In the genomic region with DNA sequence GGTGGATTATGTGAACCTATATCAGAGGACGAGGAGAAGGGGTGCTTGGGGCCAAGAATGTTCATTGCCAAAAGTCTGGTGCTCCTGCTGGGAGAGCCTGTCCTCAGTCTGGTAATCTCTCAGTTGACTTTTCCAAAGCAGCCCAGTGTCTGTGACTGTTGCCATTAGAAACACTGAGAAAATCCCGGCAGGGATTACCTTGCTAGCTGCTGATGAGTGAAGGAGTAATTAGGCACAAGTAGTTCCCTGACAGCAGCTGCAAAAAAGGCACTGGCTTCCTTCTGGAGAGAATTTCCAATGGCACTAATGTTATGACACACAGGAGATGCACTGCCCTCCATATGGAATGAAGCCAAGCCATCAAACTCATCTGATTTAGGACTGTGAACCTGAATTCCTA, we compare ENCODE assay signal across 12 cellular contexts.
DNase-seq lines count a peak whose midpoint lies in the region; ATAC-seq and TF ChIP-seq lines count a peak whose summit lies in the region.
"Had no signal": no experiment of that assay in that cellular context is flagged by ENCODE, and none has a peak within 500 bp of the region (broad histone marks: within the 10 kb centered on the region; RNA-seq: fewer than 3 reads in every experiment).

No MANE protein-coding gene starts in this region.

- H3K4me2 ChIP-seq in neuronal stem cell (ENCODE audit: insufficient read depth, low read length, poor library complexity, severe bottlenecking), result no peak overlapping the region
- H3K4me2 ChIP-seq: BLaER1 treated with 17β-estradiol and CSF1 and Interleukin-3, amounts not matched to agents 10 nM and 100 nM had no signal

- H2BK120ac ChIP-seq in neuronal stem cell (ENCODE audit: low read depth, low read length), result no peak overlapping the region

- no peak overlapping the region for H4K8ac ChIP-seq in neuronal stem cell (ENCODE audit: low read depth, low read length)

- H3K79me1 ChIP-seq in neuronal stem cell (ENCODE audit: low read depth, low read length), result no peaks in the 10 kb centered on the region

- no peak overlapping the region for H3K27ac Mint-ChIP-seq in T-helper 17 cell
- H3K27ac Mint-ChIP-seq: IgD-negative memory B cell, T-cell had no signal

- H3K23ac ChIP-seq in neuronal stem cell (ENCODE audit: low read depth, low read length, poor library complexity), result no peak overlapping the region

- H3K14ac ChIP-seq in neuronal stem cell (ENCODE audit: low read length), result no peak overlapping the region

- H2BK15ac ChIP-seq in neuronal stem cell (ENCODE audit: low read length), result no peak overlapping the region

- H4K91ac ChIP-seq in neuronal stem cell (ENCODE audit: low read depth, low read length, poor library complexity), result no peak overlapping the region

- no peak overlapping the region for H3K4me3 Mint-ChIP-seq in T-helper 17 cell
- H3K4me3 Mint-ChIP-seq: IgD-negative memory B cell, T-cell had no signal

- no peaks in the 10 kb centered on the region for H3K4me1 Mint-ChIP-seq in T-helper 17 cell
- H3K4me1 Mint-ChIP-seq: IgD-negative memory B cell, T-cell had no signal

- H3K4ac ChIP-seq in neuronal stem cell (ENCODE audit: low read length), result no peak overlapping the region

- no peak for TF ChIP-seq CTCF in WERI-Rb-1 (IDR thresholded peaks at IDR 0.05; ENCODE audit: low read depth, low read length)

- H3K18ac ChIP-seq in neuronal stem cell (ENCODE audit: low read length), result no peak overlapping the region

- H3K4me1 ChIP-seq in neuronal stem cell (ENCODE audit: control insufficient read depth in 2 of 2, insufficient read depth in 1 of 2, low read depth in 1 of 2, low read length in 2 of 2), result peaks cover 0 to 8% of the 10 kb centered on the region in 2 donors
- H3K4me1 ChIP-seq: BLaER1 treated with 17β-estradiol and CSF1 and Interleukin-3, amounts not matched to agents 10 nM and 100 nM had no signal

- no peak for ATAC-seq in HG03342 (IDR thresholded peaks at IDR 0.05; ENCODE audit: unreplicated experiment)
- no peak for ATAC-seq in T-helper 17 cell
- ATAC-seq: PC-3, T-cell had no signal

- peak; percentile 67 for DNase-seq in D341Med (ENCODE audit: low spot score)
- peak; percentile 7 for DNase-seq in HS-27A (ENCODE audit: low read depth)
- peak; percentile 81 for DNase-seq in WERI-Rb-1
- peak; percentile 37 for DNase-seq in neuronal stem cell (ENCODE audit: low spot score)
- no peak for DNase-seq in T-helper 17 cell
- DNase-seq in HuH-7.5 (ENCODE audit: low spot score), result no peak
- DNase-seq: NCI-H1436 treated with DMSO at 0.1 percent for 48 hours, PC-3, T-cell had no signal

- H3K36me3 ChIP-seq in WERI-Rb-1 (no peaks in the 10 kb centered on the region), neuronal stem cell (replicated peaks in 1 of 2; ENCODE audit: control insufficient read depth in 2 of 2, insufficient read depth in 2 of 2, low read length in 2 of 2) (no peaks in the 10 kb centered on the region)
- H3K36me3 ChIP-seq: BLaER1 treated with 17β-estradiol and CSF1 and Interleukin-3, amounts not matched to agents 10 nM and 100 nM had no signal

- H3K36me3 Mint-ChIP-seq in T-helper 17 cell (ENCODE audit: low read depth), result no peaks in the 10 kb centered on the region
- H3K36me3 Mint-ChIP-seq: IgD-negative memory B cell, T-cell had no signal

- H3K4me3 ChIP-seq in WERI-Rb-1 (ENCODE audit: low read depth, low read length) (no peak overlapping the region), neuronal stem cell (ENCODE audit: low read length in 2 of 2) (no peak overlapping the region)
- H3K4me3 ChIP-seq: BLaER1 treated with 17β-estradiol and CSF1 and Interleukin-3, amounts not matched to agents 10 nM and 100 nM had no signal

- H3K27ac ChIP-seq in WERI-Rb-1 (no peak overlapping the region; the same call in 1 of the 2 replicates), neuronal stem cell (replicated peaks; ENCODE audit: low read length) (no peak overlapping the region)
- H3K27ac ChIP-seq: BLaER1 treated with 17β-estradiol and CSF1 and Interleukin-3, amounts not matched to agents 10 nM and 100 nM had no signal

- H2AFZ ChIP-seq in neuronal stem cell (ENCODE audit: low read length), result no peak overlapping the region

- H2BK5ac ChIP-seq in neuronal stem cell (ENCODE audit: low read length), result no peak overlapping the region

- H3K9me3 ChIP-seq in WERI-Rb-1 (ENCODE audit: severe bottlenecking), result no peaks in the 10 kb centered on the region
- no peaks in the 10 kb centered on the region for H3K9me3 ChIP-seq in neuronal stem cell (replicated peaks in 1 of 2; ENCODE audit: control insufficient read depth in 2 of 2, insufficient read depth in 1 of 2, low read depth in 1 of 2, low read length in 2 of 2)
- peaks cover 3% of the 10 kb centered on the region for H3K9me3 ChIP-seq in T-helper 17 cell (ENCODE audit: control insufficient read depth, low read length, poor library complexity, severe bottlenecking)
- H3K9me3 ChIP-seq: BLaER1 treated with 17β-estradiol and CSF1 and Interleukin-3, amounts not matched to agents 10 nM and 100 nM had no signal

- no peak overlapping the region for H2AK5ac ChIP-seq in neuronal stem cell (ENCODE audit: low read depth, low read length)

- H3K27me3 Mint-ChIP-seq in T-helper 17 cell, result no peaks in the 10 kb centered on the region
- H3K27me3 Mint-ChIP-seq: IgD-negative memory B cell, T-cell had no signal

- no peak overlapping the region for H2BK12ac ChIP-seq in neuronal stem cell (ENCODE audit: low read length)

- no peak overlapping the region for H3K9ac ChIP-seq in neuronal stem cell (ENCODE audit: low read depth, low read length, poor library complexity)
- H3K9ac ChIP-seq: BLaER1 treated with 17β-estradiol and CSF1 and Interleukin-3, amounts not matched to agents 10 nM and 100 nM had no signal

- H3K27me3 ChIP-seq in WERI-Rb-1 (ENCODE audit: insufficient read depth, low read depth, severe bottlenecking), result no peaks in the 10 kb centered on the region
- H3K27me3 ChIP-seq in neuronal stem cell (ENCODE audit: control insufficient read depth in 3 of 3, insufficient read depth in 3 of 3, low read depth in 1 of 3, low read length in 3 of 3), result no peaks in the 10 kb centered on the region
- H3K27me3 ChIP-seq: BLaER1 treated with 17β-estradiol and CSF1 and Interleukin-3, amounts not matched to agents 10 nM and 100 nM had no signal

- WGBS in neuronal stem cell (ENCODE audit: extremely low coverage in 2 of 2, insufficient read length in 2 of 2, insufficient replicate concordance in 1 of 2), 2 donors, result no CpG with 5 or more reads among the region's 2 CpGs

Comparison
In these comparisons a context has a peak if more than half of its experiments do, and no peak if none do; other contexts are left out.
1. DNase-seq: peak in D341Med (single experiment), HS-27A (single experiment), WERI-Rb-1 (single experiment) and neuronal stem cell (single experiment); none in T-helper 17 cell (0 of 3) and HuH-7.5 (single experiment).